Comparison of ENCODE assay signal across 33 cellular contexts in the genomic region with DNA sequence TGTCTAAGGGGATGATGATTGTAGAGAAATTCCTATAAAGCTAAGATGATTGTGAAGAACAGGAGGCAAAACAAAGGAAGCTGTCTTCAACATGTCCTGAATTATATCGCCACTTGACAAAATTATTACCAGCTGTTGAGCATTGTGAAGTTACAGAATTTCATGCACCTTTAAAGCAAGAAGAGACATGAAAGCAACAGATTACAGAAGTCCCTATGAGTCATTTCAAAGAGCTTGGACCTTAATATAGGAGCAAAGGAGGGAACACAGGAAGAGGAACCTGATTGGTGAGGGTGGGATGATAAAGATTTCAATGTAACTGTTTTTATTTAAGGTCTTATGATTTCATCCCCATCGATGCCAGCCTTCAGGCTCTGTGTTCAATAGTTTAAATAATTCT.
"Had no signal": no experiment of that assay in that cellular context is flagged by ENCODE, and none has a peak within 500 bp of the region (broad histone marks: within the 10 kb centered on the region; RNA-seq: fewer than 3 reads in every experiment).

No MANE protein-coding gene starts in this region.

- ATAC-seq: gastroesophageal sphincter; left colon; naive thymus-derived CD4-positive, alpha-beta T cell; stimulated activated effector memory CD8-positive, alpha-beta T cell treated with anti-CD3 and anti-CD28 coated beads, Interleukin-12 subunit alpha, Interleukin-12 subunit beta, amount 100 ng/mL, for 72 hours had no signal

- FAIRE-seq: endometrium, kidney, small intestine had no signal

- H3K27me3 ChIP-seq: cardiac muscle cell, colonic mucosa, gastroesophageal sphincter, ovary, sigmoid colon, uterus had no signal

- H3K9me3 Mint-ChIP-seq: T-helper 2 cell treated with Interferon-gamma antibody and Interleukin-4, amounts not matched to agents 5 μg/mL and 100 μg/mL, for 36 hours; type B pancreatic cell had no signal

- DNase-seq: activated CD4-positive, alpha-beta T cell treated with anti-CD3 and anti-CD28 coated beads for 4 hours; activated CD4-positive, alpha-beta T cell treated with anti-CD3 and anti-CD28 coated beads, Interleukin-2, amount 50 U/mL, for 48 hours; activated CD4-positive, CD25-positive, alpha-beta regulatory T cell; activated CD8-positive, alpha-beta memory T cell treated with anti-CD3 and anti-CD28 coated beads for 24 hours; activated effector memory CD4-positive, alpha-beta T cell treated with Interleukin-2 at 50 U/mL for 16 hours; activated naive CD4-positive, alpha-beta T cell treated with Interleukin-2 at 50 U/mL for 16 hours; anterior cingulate cortex; cerebellar nuclear complex; colonic mucosa; effector CD8-positive, alpha-beta T cell; head of caudate nucleus; hippocampal formation; kidney; left colon; midbrain; naive thymus-derived CD4-positive, alpha-beta T cell; ovary; retina; sigmoid colon; small intestine; stimulated activated CD4-positive, alpha-beta T cell treated with anti-CD3 and anti-CD28 coated beads, Interleukin-4, amount 100 ng/mL, for 24 hours; substantia nigra; uterus had no signal

- H3K27ac Mint-ChIP-seq: activated naive CD8-positive, alpha-beta T cell; memory B cell; naive thymus-derived CD4-positive, alpha-beta T cell; stimulated activated effector memory CD8-positive, alpha-beta T cell treated with anti-CD3 and anti-CD28 coated beads, Interleukin-12 subunit alpha, Interleukin-12 subunit beta, amount 100 ng/mL, for 72 hours; stimulated activated naive CD8-positive, alpha-beta T cell treated with anti-CD3 and anti-CD28 coated beads, Interleukin-15, Interleukin-2, amounts not matched to agents 100 ng/mL and 50 ng/mL, for 24 hours; T-helper 2 cell treated with Interferon-gamma antibody and Interleukin-4, amounts not matched to agents 5 μg/mL and 100 μg/mL, for 36 hours; type B pancreatic cell had no signal

- H3K27me3 Mint-ChIP-seq: activated naive CD8-positive, alpha-beta T cell; memory B cell; naive thymus-derived CD4-positive, alpha-beta T cell; stimulated activated naive CD8-positive, alpha-beta T cell treated with anti-CD3 and anti-CD28 coated beads, Interleukin-15, Interleukin-2, amounts not matched to agents 100 ng/mL and 50 ng/mL, for 24 hours; type B pancreatic cell had no signal

- H3K4me3 ChIP-seq: cardiac muscle cell, colonic mucosa, gastroesophageal sphincter, ovary, prostate gland, sigmoid colon, uterus had no signal

- H3K36me3 Mint-ChIP-seq: activated naive CD8-positive, alpha-beta T cell; memory B cell; naive thymus-derived CD4-positive, alpha-beta T cell; stimulated activated effector memory CD8-positive, alpha-beta T cell treated with anti-CD3 and anti-CD28 coated beads, Interleukin-12 subunit alpha, Interleukin-12 subunit beta, amount 100 ng/mL, for 72 hours; type B pancreatic cell had no signal

- H3K4me3 Mint-ChIP-seq: activated naive CD8-positive, alpha-beta T cell; memory B cell; naive thymus-derived CD4-positive, alpha-beta T cell; stimulated activated effector memory CD8-positive, alpha-beta T cell treated with anti-CD3 and anti-CD28 coated beads, Interleukin-12 subunit alpha, Interleukin-12 subunit beta, amount 100 ng/mL, for 72 hours; stimulated activated naive CD8-positive, alpha-beta T cell treated with anti-CD3 and anti-CD28 coated beads, Interleukin-15, Interleukin-2, amounts not matched to agents 100 ng/mL and 50 ng/mL, for 24 hours; T-helper 2 cell treated with Interferon-gamma antibody and Interleukin-4, amounts not matched to agents 5 μg/mL and 100 μg/mL, for 36 hours; type B pancreatic cell had no signal

- H3K4me1 Mint-ChIP-seq: memory B cell; naive thymus-derived CD4-positive, alpha-beta T cell; stimulated activated effector memory CD8-positive, alpha-beta T cell treated with anti-CD3 and anti-CD28 coated beads, Interleukin-12 subunit alpha, Interleukin-12 subunit beta, amount 100 ng/mL, for 72 hours had no signal

- H3K36me3 ChIP-seq: cardiac muscle cell, colonic mucosa, gastroesophageal sphincter, ovary, prostate gland, sigmoid colon, uterus had no signal
